Comparison of ENCODE assay signal across 18 cellular contexts in the genomic region with DNA sequence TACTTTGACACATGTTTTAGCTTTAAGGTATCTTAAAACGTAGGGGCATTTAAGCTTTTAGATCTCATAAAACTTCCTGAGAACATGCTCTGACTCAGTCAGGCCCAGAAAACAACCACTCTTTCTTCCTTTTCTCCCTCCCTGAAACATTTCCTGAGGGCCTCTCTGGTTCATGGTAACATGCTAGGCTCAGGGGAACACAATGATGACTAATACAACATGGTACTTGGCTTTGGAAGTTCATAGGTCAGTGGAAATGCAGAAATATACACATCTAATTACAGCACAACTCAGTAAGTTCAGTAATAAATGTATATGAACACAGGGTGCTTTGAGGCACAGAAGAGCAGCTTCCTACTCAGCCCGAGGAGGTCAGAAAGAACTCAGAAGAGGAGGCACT.
A peak's percentile ranks its signal among the peaks of the same experiment; 100 is the strongest.
DNase-seq lines count a peak whose midpoint lies in the region; ATAC-seq, FAIRE-seq and TF ChIP-seq lines count a peak whose summit lies in the region.
"Had no signal": no experiment of that assay in that cellular context is flagged by ENCODE, and none has a peak within 500 bp of the region (broad histone marks: within the 10 kb centered on the region; RNA-seq: fewer than 3 reads in every experiment).

No MANE protein-coding gene starts in this region.

- no peak for TF ChIP-seq CTCF in A673 (conservative IDR thresholded peaks at IDR 0.05; ENCODE audit: low read depth, low read length)
- no peak for TF ChIP-seq CTCF in chondrocyte (IDR thresholded peaks at IDR 0.05)
- TF ChIP-seq CTCF in mesothelial cell of epicardium (IDR thresholded peaks at IDR 0.05; ENCODE audit: unreplicated experiment) = no peak
- no peak for TF ChIP-seq CTCF in kidney (IDR thresholded peaks at IDR 0.05; ENCODE audit: borderline replicate concordance, extremely low read depth, insufficient read depth)
- no peak for TF ChIP-seq CTCF in ovary (IDR thresholded peaks at IDR 0.05)

- no peaks in the 10 kb centered on the region for H3K27me3 Mint-ChIP-seq in chondrocyte (ENCODE audit: low read depth)
- no peaks in the 10 kb centered on the region for H3K27me3 Mint-ChIP-seq in mesothelial cell of epicardium (ENCODE audit: low read depth)

- no peak for TF ChIP-seq EP300 in ovary (IDR thresholded peaks at IDR 0.05)

- intact Hi-C loops in A673 (cut with micrococcal nuclease; ENCODE audit: unreplicated experiment) (loop anchor here (10.0 kb wide), 1 partner anchor 251 kb away; a partner anchor contains a TSS), kidney (cut with DNase I) (no loop called here), ovary (cut with DNase I) (no loop called here)

- CTCF ChIA-PET in A673 (lab: Charles Lee) = no interaction called here

- no peaks in the 10 kb centered on the region for H3K9me3 ChIP-seq in A673 (ENCODE audit: low read depth, low read length, poor library complexity, severe bottlenecking)
- no peaks in the 10 kb centered on the region for H3K9me3 ChIP-seq in kidney (ENCODE audit: control insufficient read depth in 1 of 2, low read length in 2 of 2)
- H3K9me3 ChIP-seq in ovary = no peaks in the 10 kb centered on the region
- H3K9me3 ChIP-seq: SJCRH30 had no signal

- no peak for FAIRE-seq in kidney (lab: Jason Lieb, UNC)
- FAIRE-seq: GM19239, K562 had no signal

- H3K4me1 Mint-ChIP-seq in chondrocyte (ENCODE audit: low read depth) (peaks cover 13% of the 10 kb centered on the region), mesothelial cell of epicardium (peaks cover 14% of the 10 kb centered on the region)
- H3K4me1 Mint-ChIP-seq: CD8-positive, alpha-beta memory T cell had no signal

- H3K4me1 ChIP-seq in A673 (ENCODE audit: insufficient read depth, low read length, poor library complexity, severe bottlenecking) = peaks cover 30% of the 10 kb centered on the region
- no peaks in the 10 kb centered on the region for H3K4me1 ChIP-seq in kidney (ENCODE audit: control insufficient read depth in 1 of 2, insufficient read depth in 1 of 2, low read depth in 1 of 2, low read length in 2 of 2)
- H3K4me1 ChIP-seq in ovary (ENCODE audit: insufficient read depth) = no peaks in the 10 kb centered on the region
- H3K4me1 ChIP-seq: SJCRH30 had no signal

- H3K9me3 Mint-ChIP-seq in chondrocyte (ENCODE audit: low read depth) (peaks cover 6% of the 10 kb centered on the region), mesothelial cell of epicardium (no peaks in the 10 kb centered on the region)

- no peak overlapping the region for H3K4me3 ChIP-seq in A673 (ENCODE audit: low read depth, low read length, poor library complexity, severe bottlenecking)
- H3K4me3 ChIP-seq in kidney (ENCODE audit: low read length in 2 of 2) = no peak overlapping the region
- H3K4me3 ChIP-seq in ovary = no peak overlapping the region
- H3K4me3 ChIP-seq: K562, SJCRH30 had no signal

- POLR2A ChIA-PET in A673 (lab: Charles Lee; ENCODE audit: low non-redundant PET) = interaction anchor here (0.7 kb wide), 1 partner anchor 42 kb away, joined by 12 read pairs; no protein-coding TSS in a partner anchor

- TF ChIP-seq POLR2A in ovary (IDR thresholded peaks at IDR 0.05) = no peak

- no peaks in the 10 kb centered on the region for H3K27me3 ChIP-seq in A673 (replicated peaks; ENCODE audit: insufficient read depth, low read depth, low read length, poor library complexity)
- no peaks in the 10 kb centered on the region for H3K27me3 ChIP-seq in ovary
- H3K27me3 ChIP-seq: SJCRH30 had no signal

- peak overlapping the region; percentile 10 for H3K27ac ChIP-seq in A673 (ENCODE audit: low read depth, low read length, poor library complexity, severe bottlenecking)
- H3K27ac ChIP-seq in kidney (ENCODE audit: low read depth in 2 of 2, low read length in 2 of 2) = no peak overlapping the region
- H3K27ac ChIP-seq in ovary = no peak overlapping the region
- H3K27ac ChIP-seq: 22Rv1, SJCRH30 had no signal

- H3K36me3 Mint-ChIP-seq in chondrocyte (ENCODE audit: low read depth) (no peaks in the 10 kb centered on the region), mesothelial cell of epicardium (no peaks in the 10 kb centered on the region)
- H3K36me3 Mint-ChIP-seq: CD8-positive, alpha-beta memory T cell had no signal

- ATAC-seq in activated CD4-positive, CD25-positive, alpha-beta regulatory T cell treated with anti-CD3 and anti-CD28 coated beads, Interleukin-2, amount 50 U/mL, for 24 hours = no peak
- no peak for ATAC-seq in HG03175 (IDR thresholded peaks at IDR 0.05; ENCODE audit: unreplicated experiment)
- ATAC-seq: K562 had no signal

- WGBS in ovary, 3 donors = 57 to 76% (median 61%) methylated on average over 2 of the region's 2 CpGs

- BruUV-seq in A673 (replicated peaks; lab: Mats Ljungman, UMichigan) = no TSS peak

- no peak for DNase-seq in A673 (ENCODE audit: low spot score)
- peak; percentile 69 for DNase-seq in NCI-H69 (lab: John Stamatoyannopoulos, UW)
- no peak for DNase-seq in chondrocyte (ENCODE audit: low spot score)
- no peak for DNase-seq in mesothelial cell of epicardium (ENCODE audit: low spot score in 2 of 2, unreplicated experiment in 2 of 2)
- DNase-seq in kidney = no peak
- DNase-seq in ovary = no peak
- DNase-seq: CD8-positive, alpha-beta memory T cell; GF-D8; H7; NCI-H187 treated with DMSO at 0.1 percent for 48 hours; NK-92 treated with Interleukin-12 subunit alpha and Interleukin-12 subunit beta, amount 100 ng/mL, for 24 hours; OCI-M1; SJCRH30 had no signal

- H3K27ac Mint-ChIP-seq in chondrocyte (ENCODE audit: unreplicated experiment) (peak overlapping the region; percentile 50), mesothelial cell of epicardium (peak overlapping the region; percentile 45)
- H3K27ac Mint-ChIP-seq: CD8-positive, alpha-beta memory T cell had no signal

- H3K36me3 ChIP-seq in A673 (ENCODE audit: insufficient read depth, low read length, poor library complexity, severe bottlenecking) (no peaks in the 10 kb centered on the region), kidney (ENCODE audit: control insufficient read depth in 1 of 2, insufficient read depth in 2 of 2, low read length in 2 of 2) (no peaks in the 10 kb centered on the region), ovary (no peaks in the 10 kb centered on the region)
- H3K36me3 ChIP-seq: SJCRH30 had no signal

- H3K9ac ChIP-seq in kidney (ENCODE audit: low read length in 2 of 2) = no peak overlapping the region

- H3K4me3 Mint-ChIP-seq in chondrocyte (ENCODE audit: unreplicated experiment) (no peak overlapping the region), mesothelial cell of epicardium (no peak overlapping the region)
- H3K4me3 Mint-ChIP-seq: CD8-positive, alpha-beta memory T cell had no signal
